Comparison of ENCODE assay signal across 8 cellular contexts in the genomic region with DNA sequence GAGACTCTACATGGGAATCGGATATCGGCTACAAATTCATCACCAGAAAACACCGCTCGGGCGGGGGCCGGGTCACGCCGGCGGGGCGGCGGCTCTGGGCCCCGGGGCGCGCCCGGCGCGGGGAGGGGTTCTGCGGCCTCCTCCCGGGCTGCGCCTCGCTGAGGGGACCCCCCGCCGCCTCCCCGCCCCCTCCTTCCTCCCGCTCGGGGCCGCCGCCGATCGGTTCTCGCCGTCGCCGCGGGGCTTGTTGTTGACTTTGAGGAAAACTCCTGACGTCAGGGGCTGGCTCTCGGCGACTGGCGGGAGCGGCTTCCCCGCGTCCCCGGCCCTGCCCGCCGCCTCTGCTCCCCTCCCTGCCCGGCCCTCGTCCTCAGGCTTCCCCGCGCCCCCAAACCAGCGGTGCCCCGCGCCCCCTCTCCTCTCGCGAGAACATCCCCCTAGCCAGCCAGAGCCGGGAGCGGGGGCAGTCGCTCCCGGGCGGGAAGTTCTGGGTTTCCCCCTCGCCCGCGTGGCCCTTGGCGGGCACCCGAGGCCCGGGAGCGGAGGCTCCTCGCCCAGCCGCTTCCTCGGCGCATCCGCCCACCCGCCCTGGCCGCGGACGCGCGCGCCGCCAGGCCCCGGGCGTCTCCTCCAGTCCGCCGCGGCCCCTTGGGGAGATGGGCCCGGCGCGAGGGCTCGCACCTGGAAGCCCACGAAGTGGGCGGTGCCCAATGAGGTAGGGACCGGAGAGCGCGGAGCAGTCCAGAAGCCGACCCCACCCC. TPM values are rescaled to one million over a fixed set of nuclear protein-coding genes. Genes with fewer than 3 reads are reported as not detected.
A peak's percentile ranks its signal among the peaks of the same experiment; 100 is the strongest.
DNase-seq lines count a peak whose midpoint lies in the region; ATAC-seq and TF ChIP-seq lines count a peak whose summit lies in the region.

No MANE protein-coding gene starts in this region.

- WGBS in lung, 2 donors = 0% methylated on average over 43 to 94 of the region's 94 CpGs

- H3K27ac Mint-ChIP-seq in activated CD8-positive, alpha-beta T cell treated with anti-CD3 and anti-CD28 coated beads for 36 hours = peak overlapping the region; percentile 89

- H3K36me3 Mint-ChIP-seq in activated CD8-positive, alpha-beta T cell treated with anti-CD3 and anti-CD28 coated beads for 36 hours (ENCODE audit: low read depth) = peaks cover 2% of the 10 kb centered on the region

- peak overlapping the region; percentile 16 to 52 for H3K9ac ChIP-seq in duodenal mucosa (ENCODE audit: low read depth in 1 of 2, low read length in 2 of 2)

- TF ChIP-seq POLR2A in GM18951 (IDR thresholded peaks at IDR 0.05; ENCODE audit: extremely low read depth, insufficient read depth, insufficient read length) = peak; percentile 47

- POLR2A ChIA-PET in activated CD8-positive, alpha-beta T cell treated with anti-CD3 and anti-CD28 coated beads for 36 hours (lab: Charles Lee) = no interaction called here

- CTCF ChIA-PET in activated CD8-positive, alpha-beta T cell treated with anti-CD3 and anti-CD28 coated beads for 36 hours (lab: Charles Lee) = no interaction called here

- intact Hi-C loops in activated CD8-positive, alpha-beta T cell treated with anti-CD3 and anti-CD28 coated beads for 36 hours (cut with micrococcal nuclease) = loop anchor here (10.0 kb wide), 1 partner anchor 194 kb away; no protein-coding TSS in a partner anchor

- H3K27ac ChIP-seq in duodenal mucosa (ENCODE audit: low read depth, low read length) (peak overlapping the region; percentile 75), lung (ENCODE audit: low read depth in 1 of 2, low read length in 1 of 2) (peak overlapping the region; percentile 94)

- in situ Hi-C loops in GM18951 (cut with MboI; ENCODE audit: low sequenced_read_pairs, unreplicated experiment) = no loop called here

- peak overlapping the region; percentile 77 for H3K4me3 Mint-ChIP-seq in activated CD8-positive, alpha-beta T cell treated with anti-CD3 and anti-CD28 coated beads for 36 hours

- H3K4me3 ChIP-seq in AG10803 (ENCODE audit: low read length) (peak overlapping the region; percentile 77), duodenal mucosa (ENCODE audit: low read depth in 1 of 2, low read length in 2 of 2) (peak overlapping the region; percentile 76 to 82), lung (peak overlapping the region; percentile 50)

- no peaks in the 10 kb centered on the region for H3K27me3 Mint-ChIP-seq in activated CD8-positive, alpha-beta T cell treated with anti-CD3 and anti-CD28 coated beads for 36 hours

- H3K36me3 ChIP-seq in duodenal mucosa (ENCODE audit: control insufficient read depth in 1 of 2, insufficient read depth in 2 of 2, low read length in 2 of 2) = no peaks in the 10 kb centered on the region
- H3K36me3 ChIP-seq in lung (ENCODE audit: control insufficient read depth in 2 of 2, insufficient read depth in 2 of 2, low read length in 2 of 2) = no peaks in the 10 kb centered on the region

- peak; percentile 51 for ATAC-seq in HG03139 (IDR thresholded peaks at IDR 0.05; ENCODE audit: unreplicated experiment)
- peak; percentile 70 for ATAC-seq in activated CD8-positive, alpha-beta T cell treated with anti-CD3 and anti-CD28 coated beads for 36 hours
- peak; percentile 86 for ATAC-seq in lung (ENCODE audit: insufficient read depth, low FRiP score)

- DNase-seq in AG10803 (ENCODE audit: low read depth) (peak; percentile 86), NCI-H446 treated with DMSO at 0.1 percent for 48 hours (lab: John Stamatoyannopoulos, UW) (peak; percentile 79), lung (ENCODE audit: low spot score) (peak; percentile 63)
- peak; percentile 88 for DNase-seq in activated CD8-positive, alpha-beta T cell treated with anti-CD3 and anti-CD28 coated beads for 36 hours
- peak; percentile 64 to 77 (median 72) for DNase-seq in stimulated activated CD4-positive, alpha-beta T cell treated with anti-CD3 and anti-CD28 coated beads, TNF-alpha, amount 100 ng/mL, for 1 hour (ENCODE audit: low read depth in 3 of 3, low spot score in 1 of 3)

- H3K9me3 Mint-ChIP-seq in activated CD8-positive, alpha-beta T cell treated with anti-CD3 and anti-CD28 coated beads for 36 hours = no peaks in the 10 kb centered on the region

- H3K4me1 ChIP-seq in duodenal mucosa (ENCODE audit: control insufficient read depth in 1 of 2, insufficient read depth in 2 of 2, low read length in 2 of 2) (no peaks in the 10 kb centered on the region), lung (ENCODE audit: control insufficient read depth in 2 of 2, insufficient read depth in 2 of 2, low read length in 2 of 2) (peaks cover 2 to 3% of the 10 kb centered on the region in 2 donors)

- H3K4me1 Mint-ChIP-seq in activated CD8-positive, alpha-beta T cell treated with anti-CD3 and anti-CD28 coated beads for 36 hours (ENCODE audit: low read depth) = peaks cover 31% of the 10 kb centered on the region

- no peak for TF ChIP-seq CTCF in AG10803 (conservative IDR thresholded peaks at IDR 0.05; ENCODE audit: low read length)
- TF ChIP-seq CTCF in activated CD8-positive, alpha-beta T cell treated with anti-CD3 and anti-CD28 coated beads for 36 hours (IDR thresholded peaks at IDR 0.05) = no peak
- TF ChIP-seq CTCF in lung (IDR thresholded peaks at IDR 0.05; ENCODE audit: control extremely low read depth, extremely low read depth) = no peak

- H3K27me3 ChIP-seq in duodenal mucosa (ENCODE audit: control insufficient read depth in 1 of 2, insufficient read depth in 2 of 2, low read length in 2 of 2) (peaks cover 0 to 39% of the 10 kb centered on the region in 2 donors), lung (ENCODE audit: control insufficient read depth, insufficient read depth) (no peaks in the 10 kb centered on the region)

- H3K9me3 ChIP-seq in duodenal mucosa (ENCODE audit: control insufficient read depth in 1 of 2, low read length in 2 of 2) = no peaks in the 10 kb centered on the region
- H3K9me3 ChIP-seq in lung (ENCODE audit: control insufficient read depth in 2 of 2, insufficient read depth in 1 of 2, low read length in 1 of 2) = no peaks in the 10 kb centered on the region

RNA-seq across cellular contexts. Expression of a gene that starts 0.5 kb away (rescaled TPM):
- 10 to 100 TPM; 31.7 to 34.6 TPM for total RNA-seq in activated CD8-positive, alpha-beta T cell treated with anti-CD3 and anti-CD28 coated beads for 36 hours
- 10 to 100 TPM; 39.4 to 53.1 TPM for total RNA-seq in lung
- 1 to 10 TPM; 7.1 to 8.2 TPM for polyA plus RNA-seq in lung

Comparison
In these comparisons a context has a peak if more than half of its experiments do, and no peak if none do; other contexts are left out.
1. Peak in every context shown above with its lines: DNase-seq, ATAC-seq, H3K4me3 ChIP-seq and H3K27ac ChIP-seq.